13 cellular contexts compared by ENCODE assay signal in the genomic region with DNA sequence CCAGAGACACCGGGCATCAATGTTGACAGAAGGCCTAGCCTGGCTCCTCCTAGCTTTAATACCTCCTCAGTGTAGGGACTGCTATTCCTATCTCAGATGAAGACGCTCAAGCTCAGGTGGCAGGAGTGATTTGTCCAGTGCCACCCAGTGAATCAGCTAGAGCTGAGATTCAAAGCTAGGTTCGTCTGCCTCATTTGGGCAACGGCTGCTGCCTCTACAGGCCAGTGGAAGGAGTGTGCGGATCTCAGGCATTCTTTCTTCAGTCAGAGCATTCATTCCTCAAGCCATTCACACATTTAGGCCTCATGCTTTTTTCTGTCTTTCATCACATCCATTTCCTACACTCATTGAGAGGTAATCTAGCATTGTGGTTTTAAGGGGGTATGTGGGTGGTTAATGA. TPM values are rescaled to one million over a fixed set of nuclear protein-coding genes. Genes with fewer than 3 reads are reported as not detected.
DNase-seq lines count a peak whose midpoint lies in the region; ATAC-seq, FAIRE-seq and TF ChIP-seq lines count a peak whose summit lies in the region.
"Had no signal": no experiment of that assay in that cellular context is flagged by ENCODE, and none has a peak within 500 bp of the region (broad histone marks: within the 10 kb centered on the region; RNA-seq: fewer than 3 reads in every experiment).

No MANE protein-coding gene starts in this region.

- no peak overlapping the region for H3K4me3 ChIP-seq in astrocyte (ENCODE audit: insufficient read depth, low read depth, low read length)
- no peak overlapping the region for H3K4me3 ChIP-seq in HepG2 (replicated peaks in 1 of 3; ENCODE audit: insufficient read depth in 1 of 3, low read depth in 2 of 3, low read length in 3 of 3)
- H3K4me3 ChIP-seq: esophagus muscularis mucosa, smooth muscle cell had no signal

- CTCF ChIA-PET in HepG2 (lab: Yijun Ruan, JAX; ENCODE audit: low intra/inter-chr PET ratio, low total read pairs) = no interaction called here

- TF ChIP-seq CTCF in astrocyte (IDR thresholded peaks at IDR 0.05; ENCODE audit: insufficient read depth, low read depth, low read length) (peak; percentile 6), HepG2 (CRISPR knock-in tag; IDR thresholded peaks at IDR 0.05) (no peak)

- WGBS in HepG2 (ENCODE audit: low lambda C conversion rate) = 100% methylated on average over 1 of the region's 5 CpGs

- peaks cover 17% of the 10 kb centered on the region for H3K79me2 ChIP-seq in astrocyte (ENCODE audit: insufficient read depth, low read length)
- H3K79me2 ChIP-seq in HepG2 (ENCODE audit: insufficient read depth, low read length) = peaks cover 5% of the 10 kb centered on the region

- no peak overlapping the region for H3K4me3 Mint-ChIP-seq in astrocyte (ENCODE audit: unreplicated experiment)
- H3K4me3 Mint-ChIP-seq: activated naive CD8-positive, alpha-beta T cell treated with anti-CD3 and anti-CD28 coated beads for 36 hours; stimulated activated naive B cell treated with anti-CD40 and anti-IgM and Interleukin-4, amounts not matched to agents 10 μg/mL and 1 μg/mL and 100 μg/mL, for 72 hours had no signal

- H2AFZ ChIP-seq in astrocyte (ENCODE audit: low read depth, low read length) (no peak overlapping the region), HepG2 (ENCODE audit: low read length) (no peak overlapping the region)

- no peaks in the 10 kb centered on the region for H3K4me1 ChIP-seq in astrocyte (ENCODE audit: insufficient read depth, low read length)
- H3K4me1 ChIP-seq in HepG2 (ENCODE audit: insufficient read depth, low read length) = peaks cover 2% of the 10 kb centered on the region; the same call in 1 of the 2 replicates

- H3K36me3 ChIP-seq in astrocyte (ENCODE audit: insufficient read depth, low read length) (no peaks in the 10 kb centered on the region), HepG2 (replicated peaks in 1 of 2; ENCODE audit: control insufficient read depth in 1 of 2, insufficient read depth in 2 of 2, low read length in 2 of 2) (peaks cover 1 to 5% of the 10 kb centered on the region in 2 experiments; a peak in 3 of 5 replicates)

- peaks cover 2% of the 10 kb centered on the region for H3K4me1 Mint-ChIP-seq in astrocyte (ENCODE audit: low read depth, unreplicated experiment)

- no peak overlapping the region for H3K27ac Mint-ChIP-seq in astrocyte (ENCODE audit: unreplicated experiment)
- H3K27ac Mint-ChIP-seq: activated naive CD8-positive, alpha-beta T cell treated with anti-CD3 and anti-CD28 coated beads for 36 hours; stimulated activated naive B cell treated with anti-CD40 and anti-IgM and Interleukin-4, amounts not matched to agents 10 μg/mL and 1 μg/mL and 100 μg/mL, for 72 hours had no signal

- intact Hi-C loops in HepG2 (cut with micrococcal nuclease; ENCODE audit: unreplicated experiment) = no loop called here

- H3K4me2 ChIP-seq in astrocyte (ENCODE audit: low read length) = no peak overlapping the region
- no peak overlapping the region for H3K4me2 ChIP-seq in HepG2 (ENCODE audit: low read depth, low read length)
- H3K4me2 ChIP-seq: smooth muscle cell had no signal

- POLR2A ChIA-PET in HepG2 (lab: Yijun Ruan, JAX) = no interaction called here

- no peak for TF ChIP-seq POLR2A in HepG2 (IDR thresholded peaks at IDR 0.05; ENCODE audit: insufficient read depth in 1 of 2, low read depth in 2 of 2, low read length in 2 of 2)
- TF ChIP-seq POLR2A in H54 (IDR thresholded peaks at IDR 0.05; ENCODE audit: low read depth, low read length) = no peak

- TF ChIP-seq RAD21 in HepG2 (CRISPR knock-in tag; IDR thresholded peaks at IDR 0.05) = no peak

- no peaks in the 10 kb centered on the region for H3K9me3 Mint-ChIP-seq in astrocyte (ENCODE audit: unreplicated experiment)
- H3K9me3 Mint-ChIP-seq: activated naive CD8-positive, alpha-beta T cell treated with anti-CD3 and anti-CD28 coated beads for 36 hours; stimulated activated naive B cell treated with anti-CD40 and anti-IgM and Interleukin-4, amounts not matched to agents 10 μg/mL and 1 μg/mL and 100 μg/mL, for 72 hours had no signal

- H3K9me3 ChIP-seq in astrocyte (ENCODE audit: insufficient read depth, low read depth, low read length) (no peaks in the 10 kb centered on the region), HepG2 (ENCODE audit: low read length) (no peaks in the 10 kb centered on the region)
- H3K9me3 ChIP-seq: esophagus muscularis mucosa had no signal

- H3K27me3 ChIP-seq in astrocyte (ENCODE audit: insufficient read depth, low read length) (no peaks in the 10 kb centered on the region), HepG2 (ENCODE audit: control insufficient read depth in 1 of 2, insufficient read depth in 2 of 2, low read length in 2 of 2) (no peaks in the 10 kb centered on the region)
- H3K27me3 ChIP-seq: esophagus muscularis mucosa had no signal

- TF ChIP-seq EP300 in HepG2 (IDR thresholded peaks at IDR 0.05; ENCODE audit: low read depth in 2 of 2, low read length in 2 of 2) (no peak), HepG2 (CRISPR knock-in tag; IDR thresholded peaks at IDR 0.05; ENCODE audit: borderline replicate concordance) (no peak)

- H3K9ac ChIP-seq in astrocyte (ENCODE audit: low read length) (no peak overlapping the region), HepG2 (ENCODE audit: insufficient read depth, low read depth, low read length) (no peak overlapping the region)

- ATAC-seq in HepG2 = peak; percentile 69
- ATAC-seq: stimulated activated naive B cell treated with anti-CD40 and anti-IgM and Interleukin-4, amounts not matched to agents 10 μg/mL and 1 μg/mL and 100 μg/mL, for 72 hours had no signal

- H3K27me3 Mint-ChIP-seq in astrocyte (ENCODE audit: low read depth, unreplicated experiment) = no peaks in the 10 kb centered on the region
- H3K27me3 Mint-ChIP-seq: activated naive CD8-positive, alpha-beta T cell treated with anti-CD3 and anti-CD28 coated beads for 36 hours had no signal

- H4K20me1 ChIP-seq in astrocyte (ENCODE audit: insufficient read depth, low read length) (peaks cover 3% of the 10 kb centered on the region), HepG2 (ENCODE audit: insufficient read depth, low read length) (no peaks in the 10 kb centered on the region)

- H3K36me3 Mint-ChIP-seq in astrocyte (ENCODE audit: low read depth, unreplicated experiment) = peaks cover 5% of the 10 kb centered on the region

- no TSS peak for BruUV-seq in HepG2 (replicated peaks; lab: Mats Ljungman, UMichigan)

- DNase-seq in COLO668 (lab: John Stamatoyannopoulos, UW; ENCODE audit: unreplicated experiment) (peak; percentile 5), HuH-7 (ENCODE audit: low spot score) (peak; percentile 20), astrocyte (ENCODE audit: low read depth) (peak; percentile 10), HepG2 (ENCODE audit: low spot score) (no peak), NCI-H2107 treated with DMSO at 0.1 percent for 48 hours (lab: John Stamatoyannopoulos, UW; ENCODE audit: unreplicated experiment) (no peak), H54 (ENCODE audit: insufficient read length, low spot score) (no peak), HPDE6-E6E7 (ENCODE audit: extremely low spot score) (no peak), activated gamma-delta T cell (lab: John Stamatoyannopoulos, UW) (no peak)
- DNase-seq: activated naive CD8-positive, alpha-beta T cell treated with anti-CD3 and anti-CD28 coated beads for 36 hours; NCI-H774; stimulated activated naive B cell treated with anti-CD40 and anti-IgM and Interleukin-4, amounts not matched to agents 10 μg/mL and 1 μg/mL and 100 μg/mL, for 72 hours had no signal

- peak; percentile 32 for FAIRE-seq in astrocyte (lab: Jason Lieb, UNC)
- peak; percentile 56 for FAIRE-seq in HepG2 (lab: Jason Lieb, UNC)
- FAIRE-seq in H54 (lab: Jason Lieb, UNC) = no peak

- H3K27ac ChIP-seq in astrocyte (ENCODE audit: low read depth, low read length) = no peak overlapping the region
- no peak overlapping the region for H3K27ac ChIP-seq in HepG2 (ENCODE audit: extremely low read length, insufficient read depth, low read length)
- H3K27ac ChIP-seq: esophagus muscularis mucosa had no signal

- in situ Hi-C loops in HepG2 (cut with HindIII; ENCODE audit: extremely low pct_ligation_motif_present, low pct_unique_long_range_greater_than_20kb) = no loop called here

RNA-seq across cellular contexts. Expression of a gene that starts 7.3 kb away (rescaled TPM):
- total RNA-seq in astrocyte (25.5 and 28.7 TPM in 2 replicates), HepG2 (2016; rRNA removed; fragmentation: Illumina TruSeq; extraction: Trizol) (31.6 and 35.5 TPM in 2 replicates)
- total RNA-seq in HepG2 (2016; cell fraction: cytosol; rRNA removed; fragmentation: Illumina TruSeq; extraction: Trizol; ENCODE audit: low read depth) = 6.4 and 7.6 TPM in 2 replicates
- total RNA-seq in HepG2 (2016; cell fraction: insoluble cytoplasmic fraction; rRNA removed; fragmentation: Illumina TruSeq; extraction: Trizol) = 29.7 and 37.6 TPM in 2 replicates
- total RNA-seq in HepG2 (2016; cell fraction: membrane; rRNA removed; fragmentation: Illumina TruSeq; extraction: Trizol) = 15.9 and 18.8 TPM in 2 replicates
- 15.9 and 16.1 TPM in 2 replicates for total RNA-seq in HepG2 (2016; cell fraction: nucleus; rRNA removed; fragmentation: Illumina TruSeq; extraction: Trizol)
- 9.5 and 10.9 TPM in 2 replicates for polyA plus RNA-seq in HepG2 (2011; rRNA removed)
- polyA plus RNA-seq in HepG2 (2011; cell fraction: cytosol; rRNA removed) = 10.1 and 10.6 TPM in 2 replicates
- polyA plus RNA-seq in HepG2 (2011; cell fraction: nucleus; rRNA removed) = 7.3 and 7.7 TPM in 2 replicates
- polyA plus RNA-seq in HepG2 (2012) = 15.9 and 23.8 TPM in 2 replicates
- 8.3 TPM in 2 replicates for polyA plus RNA-seq in HepG2 (2016; cell fraction: cytosol; fragmentation: Illumina TruSeq; extraction: Trizol; ENCODE audit: low read depth)
- 40.4 and 41.1 TPM in 2 replicates for polyA plus RNA-seq in HepG2 (2016; cell fraction: insoluble cytoplasmic fraction; fragmentation: Illumina TruSeq; extraction: Trizol; ENCODE audit: low read depth)
- polyA plus RNA-seq in HepG2 (2016; cell fraction: membrane; fragmentation: Illumina TruSeq; extraction: Trizol; ENCODE audit: low read depth) = 16.0 and 17.7 TPM in 2 replicates
- polyA plus RNA-seq in HepG2 (2016; cell fraction: nucleus; fragmentation: Illumina TruSeq; extraction: Trizol; ENCODE audit: insufficient read depth, low read depth) = 34.8 and 35.1 TPM in 2 replicates
- 3.3 and 9.7 TPM in 2 replicates for polyA minus RNA-seq in HepG2 (2011; rRNA and poly(A)+ RNA removed; ENCODE audit: low replicate concordance)
- 3.2 and 4.5 TPM in 2 replicates for polyA minus RNA-seq in HepG2 (2011; cell fraction: cytosol; rRNA and poly(A)+ RNA removed)
- 3.2 and 3.7 TPM in 2 replicates for polyA minus RNA-seq in HepG2 (2011; cell fraction: nucleus; rRNA and poly(A)+ RNA removed)

RNA-seq across cellular contexts. Expression of a gene that starts 48.6 kb away (rescaled TPM):
- total RNA-seq in astrocyte (18.0 and 18.6 TPM in 2 replicates), HepG2 (2016; rRNA removed; fragmentation: Illumina TruSeq; extraction: Trizol) (0.59 and 0.62 TPM in 2 replicates)
- 0.10 and 0.18 TPM in 2 replicates for total RNA-seq in HepG2 (2016; cell fraction: cytosol; rRNA removed; fragmentation: Illumina TruSeq; extraction: Trizol; ENCODE audit: low read depth)
- 0.49 and 0.61 TPM in 2 replicates for total RNA-seq in HepG2 (2016; cell fraction: insoluble cytoplasmic fraction; rRNA removed; fragmentation: Illumina TruSeq; extraction: Trizol)
- 0.56 and 0.59 TPM in 2 replicates for total RNA-seq in HepG2 (2016; cell fraction: membrane; rRNA removed; fragmentation: Illumina TruSeq; extraction: Trizol)
- 0.44 and 0.65 TPM in 2 replicates for total RNA-seq in HepG2 (2016; cell fraction: nucleus; rRNA removed; fragmentation: Illumina TruSeq; extraction: Trizol)
- 0.36 and 0.42 TPM in 2 replicates for polyA plus RNA-seq in HepG2 (2011; rRNA removed)
- polyA plus RNA-seq in HepG2 (2011; cell fraction: cytosol; rRNA removed) = 0.23 and 0.25 TPM in 2 replicates
- polyA plus RNA-seq in HepG2 (2011; cell fraction: nucleus; rRNA removed) = 1.3 and 1.4 TPM in 2 replicates
- polyA plus RNA-seq in HepG2 (2012) = 1.4 TPM in 2 replicates
- polyA plus RNA-seq in HepG2 (2016; cell fraction: cytosol; fragmentation: Illumina TruSeq; extraction: Trizol; ENCODE audit: low read depth) = 0.10 and 0.20 TPM in 2 replicates
- 1.1 and 1.4 TPM in 2 replicates for polyA plus RNA-seq in HepG2 (2016; cell fraction: insoluble cytoplasmic fraction; fragmentation: Illumina TruSeq; extraction: Trizol; ENCODE audit: low read depth)
- polyA plus RNA-seq in HepG2 (2016; cell fraction: membrane; fragmentation: Illumina TruSeq; extraction: Trizol; ENCODE audit: low read depth) = 0.59 and 0.68 TPM in 2 replicates
- 2.4 and 2.6 TPM in 2 replicates for polyA plus RNA-seq in HepG2 (2016; cell fraction: nucleus; fragmentation: Illumina TruSeq; extraction: Trizol; ENCODE audit: insufficient read depth, low read depth)
- 0.40 and 2.0 TPM in 2 replicates for polyA minus RNA-seq in HepG2 (2011; rRNA and poly(A)+ RNA removed; ENCODE audit: low replicate concordance)
- 0.26 and 0.69 TPM in 2 replicates for polyA minus RNA-seq in HepG2 (2011; cell fraction: cytosol; rRNA and poly(A)+ RNA removed)
- 0.37 and 0.39 TPM in 2 replicates for polyA minus RNA-seq in HepG2 (2011; cell fraction: nucleus; rRNA and poly(A)+ RNA removed)

Comparison
In these comparisons a context has a peak if more than half of its experiments do, and no peak if none do; other contexts are left out.
1. DNase-seq: peak in COLO668 (single experiment), HuH-7 (single experiment) and astrocyte (single experiment); none in HepG2 (single experiment), NCI-H2107 treated with DMSO at 0.1 percent for 48 hours (single experiment), H54 (single experiment), HPDE6-E6E7 (single experiment) and activated gamma-delta T cell (single experiment).
2. RNA of a gene that starts 48.6 kb away (total RNA-seq): 18.0 to 18.6 TPM in astrocyte; 0.10 to 0.65 TPM in HepG2; every median in the first group is over 10 times any median in the second.